ENCODE assay signal across 8 cellular contexts in the genomic region with DNA sequence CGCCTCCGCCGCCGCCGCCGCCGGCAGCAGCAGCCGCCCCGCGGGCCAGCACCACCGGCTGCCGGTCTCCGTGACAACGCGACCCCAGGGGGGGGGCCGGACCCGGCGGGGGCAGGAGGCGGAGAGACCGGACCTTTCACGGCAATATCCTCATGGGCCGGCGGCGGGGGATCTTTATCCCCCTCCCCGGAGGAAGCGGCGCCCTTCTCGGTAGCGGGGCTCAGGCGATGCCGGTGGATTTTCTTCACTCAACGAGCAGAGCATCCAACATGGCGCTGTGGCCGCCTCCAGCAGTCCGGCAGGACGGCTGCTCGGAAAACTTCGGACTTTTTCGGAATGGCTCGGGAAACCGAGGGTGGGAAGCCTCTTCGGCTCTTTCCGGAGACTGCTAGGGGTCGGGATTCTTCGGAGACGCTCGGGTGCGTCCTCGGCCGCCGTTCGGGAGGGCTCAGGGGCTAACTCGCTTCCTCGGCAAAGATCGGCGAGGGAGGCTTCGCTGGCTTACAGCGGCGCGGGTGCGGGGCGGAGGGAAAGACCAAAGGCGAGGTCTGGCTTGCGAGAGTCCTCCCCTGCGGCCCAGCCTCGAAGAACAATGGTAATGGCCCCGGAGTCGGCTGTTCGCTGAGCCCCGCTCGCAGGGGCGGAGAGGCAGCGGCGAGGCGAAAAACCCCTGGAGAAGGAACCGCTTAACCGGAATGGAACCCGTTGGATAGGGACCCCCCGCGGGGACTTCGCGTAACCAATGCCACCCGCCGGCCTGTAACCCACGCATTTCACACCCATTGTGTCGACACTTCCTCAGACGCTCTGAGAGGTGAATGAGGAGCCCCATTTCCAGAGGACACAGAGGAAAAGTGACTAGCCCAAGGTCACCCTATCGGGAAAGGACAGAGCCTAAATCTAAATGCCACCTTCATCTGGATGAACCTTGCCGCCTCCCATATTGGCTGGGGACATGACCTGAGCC. TPM values are rescaled to one million over a fixed set of nuclear protein-coding genes. Genes with fewer than 3 reads are reported as not detected.
DNase-seq lines count a peak whose midpoint lies in the region; ATAC-seq and TF ChIP-seq lines count a peak whose summit lies in the region.

A gene with protein sequence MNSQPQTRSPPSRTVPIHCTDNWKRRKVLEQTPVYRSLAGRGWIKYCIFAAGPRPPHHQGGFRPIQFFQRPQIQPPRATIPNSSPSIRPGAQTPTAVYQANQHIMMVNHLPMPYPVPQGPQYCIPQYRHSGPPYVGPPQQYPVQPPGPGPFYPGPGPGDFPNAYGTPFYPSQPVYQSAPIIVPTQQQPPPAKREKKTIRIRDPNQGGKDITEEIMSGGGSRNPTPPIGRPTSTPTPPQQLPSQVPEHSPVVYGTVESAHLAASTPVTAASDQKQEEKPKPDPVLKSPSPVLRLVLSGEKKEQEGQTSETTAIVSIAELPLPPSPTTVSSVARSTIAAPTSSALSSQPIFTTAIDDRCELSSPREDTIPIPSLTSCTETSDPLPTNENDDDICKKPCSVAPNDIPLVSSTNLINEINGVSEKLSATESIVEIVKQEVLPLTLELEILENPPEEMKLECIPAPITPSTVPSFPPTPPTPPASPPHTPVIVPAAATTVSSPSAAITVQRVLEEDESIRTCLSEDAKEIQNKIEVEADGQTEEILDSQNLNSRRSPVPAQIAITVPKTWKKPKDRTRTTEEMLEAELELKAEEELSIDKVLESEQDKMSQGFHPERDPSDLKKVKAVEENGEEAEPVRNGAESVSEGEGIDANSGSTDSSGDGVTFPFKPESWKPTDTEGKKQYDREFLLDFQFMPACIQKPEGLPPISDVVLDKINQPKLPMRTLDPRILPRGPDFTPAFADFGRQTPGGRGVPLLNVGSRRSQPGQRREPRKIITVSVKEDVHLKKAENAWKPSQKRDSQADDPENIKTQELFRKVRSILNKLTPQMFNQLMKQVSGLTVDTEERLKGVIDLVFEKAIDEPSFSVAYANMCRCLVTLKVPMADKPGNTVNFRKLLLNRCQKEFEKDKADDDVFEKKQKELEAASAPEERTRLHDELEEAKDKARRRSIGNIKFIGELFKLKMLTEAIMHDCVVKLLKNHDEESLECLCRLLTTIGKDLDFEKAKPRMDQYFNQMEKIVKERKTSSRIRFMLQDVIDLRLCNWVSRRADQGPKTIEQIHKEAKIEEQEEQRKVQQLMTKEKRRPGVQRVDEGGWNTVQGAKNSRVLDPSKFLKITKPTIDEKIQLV (N-terminal part only) (minus strand): TSS at position 309 of the 967 bp plus-strand sequence. CDS start 174,155 bp downstream, outside the sequence.

- peak within 1 kb of the TSS; percentile 92 for H3K4me2 ChIP-seq in neural progenitor cell

- H3K27me3 ChIP-seq in foreskin keratinocyte (no peaks in the 10 kb centered on the region), neural progenitor cell (no peaks in the 10 kb centered on the region)

- DNase-seq in GF-D8 (lab: John Stamatoyannopoulos, UW) (peak; percentile 91), HEK293T (ENCODE audit: extremely low spot score) (peak; percentile 98), MV-4-11 (lab: John Stamatoyannopoulos, UW) (peak; percentile 97), SK-MEL-5 (ENCODE audit: low read depth, low spot score) (peak; percentile 97), foreskin keratinocyte (peak; percentile 77 to 92), neural progenitor cell (ENCODE audit: low spot score) (peak; percentile 99), stromal cell of bone marrow (ENCODE audit: low read depth) (peak; percentile 92)
- DNase-seq in activated naive CD4-positive, alpha-beta T cell treated with Interleukin-2 at 50 U/mL for 16 hours: peak; percentile 99

- peak within 1 kb of the TSS; percentile 96 for H3K4me3 Mint-ChIP-seq in neural progenitor cell

- peak within 1 kb of the TSS; percentile 69 for H3K27ac ChIP-seq in foreskin keratinocyte
- H3K27ac ChIP-seq in neural progenitor cell: peak within 1 kb of the TSS; percentile 99

- H3K4me1 Mint-ChIP-seq in neural progenitor cell: peaks cover 25% of the 10 kb centered on the region

- CTCF ChIA-PET in HEK293T (lab: Yijun Ruan, JAX): interaction anchor here (0.6 kb wide), 1 partner anchor 14 kb away, joined by 3 read pairs; no protein-coding TSS in a partner anchor

- peaks cover 40% of the 10 kb centered on the region for H4K20me1 ChIP-seq in neural progenitor cell (ENCODE audit: low read depth)

- POLR2A ChIA-PET in HEK293T (lab: Yijun Ruan, JAX): no interaction called here

- H3K9me3 ChIP-seq in neural progenitor cell (ENCODE audit: low read depth): no peaks in the 10 kb centered on the region

- H3K27me3 Mint-ChIP-seq in neural progenitor cell (ENCODE audit: insufficient read depth, low read depth): peaks cover 16% of the 10 kb centered on the region

- H3F3A ChIP-seq in neural progenitor cell (ENCODE audit: low read depth): peaks cover 30% of the 10 kb centered on the region

- H3K27ac Mint-ChIP-seq in neural progenitor cell: peak within 1 kb of the TSS; percentile 93

- no peaks in the 10 kb centered on the region for H3K9me3 Mint-ChIP-seq in neural progenitor cell

- H2AFZ ChIP-seq in neural progenitor cell (replicated peaks): peak within 1 kb of the TSS; percentile 99

- in situ Hi-C loops in SK-MEL-5 (cut with HindIII; ENCODE audit: low pct_unique_long_range_greater_than_20kb, low sequenced_read_pairs): no loop called here

- H3K4me1 ChIP-seq in foreskin keratinocyte: peaks cover 9% of the 10 kb centered on the region
- peaks cover 19% of the 10 kb centered on the region for H3K4me1 ChIP-seq in neural progenitor cell

- H3K4me3 ChIP-seq in neural progenitor cell: peak within 1 kb of the TSS; percentile 100

- peak; percentile 2 for TF ChIP-seq CTCF in foreskin keratinocyte (conservative IDR thresholded peaks at IDR 0.05)
- TF ChIP-seq CTCF in neural progenitor cell (IDR thresholded peaks at IDR 0.05): peak; percentile 8

- peaks cover 6% of the 10 kb centered on the region for H3K36me3 Mint-ChIP-seq in neural progenitor cell

- H3K36me3 ChIP-seq in neural progenitor cell: peaks cover 4% of the 10 kb centered on the region

- peaks cover 44% of the 10 kb centered on the region for H3K79me2 ChIP-seq in neural progenitor cell (ENCODE audit: low read depth)

- peak within 1 kb of the TSS; percentile 86 for H3K9ac ChIP-seq in neural progenitor cell

- peak; percentile 91 for ATAC-seq in foreskin keratinocyte

TF ChIP-seq in HEK293T, 16 proteins besides CTCF, POLR2A, EP300 and RAD21:
- TF ChIP-seq L3MBTL2 (conservative IDR thresholded peaks at IDR 0.05): peak; percentile 96
- no peak for TF ChIP-seq LEF1 (IDR thresholded peaks at IDR 0.05; ENCODE audit: borderline replicate concordance)
- TF ChIP-seq HDGF (IDR thresholded peaks at IDR 0.05; ENCODE audit: borderline replicate concordance): no peak
- no peak for TF ChIP-seq SUZ12 (IDR thresholded peaks at IDR 0.05)
- peak; percentile 54; the same call in 1 of the 2 replicates for TF ChIP-seq ELF4 (IDR thresholded peaks at IDR 0.05)
- no peak for TF ChIP-seq NFRKB (IDR thresholded peaks at IDR 0.05)
- no peak for TF ChIP-seq FOXK2 (IDR thresholded peaks at IDR 0.05)
- no peak; the same call in 1 of the 2 replicates for TF ChIP-seq FOXM1 (IDR thresholded peaks at IDR 0.05; ENCODE audit: borderline replicate concordance)
- TF ChIP-seq BHLHE40 (IDR thresholded peaks at IDR 0.05; ENCODE audit: borderline replicate concordance): no peak
- TF ChIP-seq ARNT (IDR thresholded peaks at IDR 0.05): no peak
- TF ChIP-seq, protein P1, sequence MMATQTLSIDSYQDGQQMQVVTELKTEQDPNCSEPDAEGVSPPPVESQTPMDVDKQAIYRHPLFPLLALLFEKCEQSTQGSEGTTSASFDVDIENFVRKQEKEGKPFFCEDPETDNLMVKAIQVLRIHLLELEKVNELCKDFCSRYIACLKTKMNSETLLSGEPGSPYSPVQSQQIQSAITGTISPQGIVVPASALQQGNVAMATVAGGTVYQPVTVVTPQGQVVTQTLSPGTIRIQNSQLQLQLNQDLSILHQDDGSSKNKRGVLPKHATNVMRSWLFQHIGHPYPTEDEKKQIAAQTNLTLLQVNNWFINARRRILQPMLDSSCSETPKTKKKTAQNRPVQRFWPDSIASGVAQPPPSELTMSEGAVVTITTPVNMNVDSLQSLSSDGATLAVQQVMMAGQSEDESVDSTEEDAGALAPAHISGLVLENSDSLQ (IDR thresholded peaks at IDR 0.05): no peak
- no peak for TF ChIP-seq FOXA1 (IDR thresholded peaks at IDR 0.05)
TF ChIP-seq in HEK293T: peak in this region for 2.

RNA-seq across cellular contexts. Expression of the gene that starts here (rescaled TPM):
- 25.1 and 25.7 TPM in 2 replicates for total RNA-seq in SK-MEL-5 (2014; rRNA removed; shearing (Covaris generic))
- 23.2 and 33.6 TPM in 2 replicates for polyA plus RNA-seq in SK-MEL-5 (2015; cell fraction: cytosol; rRNA removed)
- polyA plus RNA-seq in SK-MEL-5 (2015; cell fraction: nucleus; rRNA removed): 38.0 and 57.1 TPM in 2 replicates
- total RNA-seq in foreskin keratinocyte: 41.3 and 42.4 TPM in 2 replicates
- polyA plus RNA-seq in foreskin keratinocyte: 9.2 and 12.7 TPM in 2 replicates
- total RNA-seq in neural progenitor cell (ENCODE audit: low replicate concordance): 67.0 and 73.4 TPM in 2 replicates

Comparison
In these comparisons a context has a peak if more than half of its experiments do, and no peak if none do; other contexts are left out.
1. Peak in every context shown above with its lines: DNase-seq, ATAC-seq, H3K4me3 ChIP-seq and H3K27ac ChIP-seq.